ENCODE assay signal across 9 cellular contexts in the genomic region with DNA sequence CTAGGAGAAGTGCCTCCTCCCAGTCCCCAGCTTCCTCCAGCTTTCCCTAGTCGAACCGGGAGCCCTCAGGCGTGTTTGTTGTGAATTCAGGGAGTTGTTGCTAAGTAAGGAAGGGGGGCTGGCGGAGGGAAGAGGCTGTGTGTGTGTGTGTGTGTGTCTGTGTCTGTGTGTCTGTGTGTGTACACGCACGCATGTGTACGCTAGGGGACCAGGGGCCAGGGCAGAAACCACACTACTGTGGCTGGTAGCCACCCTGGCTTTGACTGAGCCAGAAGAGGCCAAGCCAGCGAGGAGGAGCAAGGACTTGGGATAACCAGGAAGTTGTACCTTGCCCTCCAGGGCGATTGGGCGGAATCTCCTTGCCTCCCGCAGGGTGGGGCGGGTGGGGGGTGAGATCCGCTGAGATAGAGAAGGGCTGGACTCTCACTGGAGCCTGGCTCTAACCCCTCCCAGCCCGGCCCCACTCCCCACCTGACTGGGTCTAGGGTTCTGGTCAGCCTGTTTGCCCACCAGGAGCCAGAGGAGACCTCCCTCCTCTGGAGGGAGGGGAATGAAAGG. TPM values are rescaled to one million over a fixed set of nuclear protein-coding genes. Genes with fewer than 3 reads are reported as not detected.
DNase-seq lines count a peak whose midpoint lies in the region; ATAC-seq and TF ChIP-seq lines count a peak whose summit lies in the region.
"Had no signal": no experiment of that assay in that cellular context is flagged by ENCODE, and none has a peak within 500 bp of the region (broad histone marks: within the 10 kb centered on the region; RNA-seq: fewer than 3 reads in every experiment).

No MANE protein-coding gene starts in this region.

- POLR2A ChIA-PET in activated CD8-positive, alpha-beta T cell treated with anti-CD3 and anti-CD28 coated beads, Interleukin-2, amount 10 ng/mL, durations not matched to agents 7 days and 5 days (lab: Charles Lee), result interaction anchor here (6.4 kb wide), 1 partner anchor 6 kb away, joined by 104 read pairs; a partner anchor contains a TSS

- H3K27ac ChIP-seq in CD4-positive, CD25-positive, alpha-beta regulatory T cell (ENCODE audit: insufficient read depth, low read length, poor library complexity, severe bottlenecking), result peak overlapping the region; percentile 100
- H3K27ac ChIP-seq: KMS-11 had no signal

- TF ChIP-seq RAD21 in Ishikawa (IDR thresholded peaks at IDR 0.05; ENCODE audit: low read depth), result no peak

- CTCF ChIA-PET in activated CD8-positive, alpha-beta T cell treated with anti-CD3 and anti-CD28 coated beads, Interleukin-2, amount 10 ng/mL, durations not matched to agents 7 days and 5 days (lab: Charles Lee), result no interaction called here

- H3K9me3 ChIP-seq in CD4-positive, CD25-positive, alpha-beta regulatory T cell (ENCODE audit: control insufficient read depth in 2 of 2, low read length in 2 of 2), result no peaks in the 10 kb centered on the region

- peaks cover 4% of the 10 kb centered on the region for H3K36me3 ChIP-seq in CD4-positive, CD25-positive, alpha-beta regulatory T cell (ENCODE audit: control insufficient read depth, insufficient read depth, low read length)

- peaks cover 0 to 84% (median 51%) of the 10 kb centered on the region in 4 donors for H3K4me1 Mint-ChIP-seq in CD4-positive, CD25-positive, alpha-beta regulatory T cell
- H3K4me1 Mint-ChIP-seq in activated CD8-positive, alpha-beta T cell treated with anti-CD3 and anti-CD28 coated beads, Interleukin-2, amount 10 ng/mL, durations not matched to agents 7 days and 5 days (ENCODE audit: low read depth), result peaks cover 86% of the 10 kb centered on the region
- H3K4me1 Mint-ChIP-seq in osteocyte (ENCODE audit: unreplicated experiment), result peaks cover 92% of the 10 kb centered on the region

- peak overlapping the region; percentile 92 to 99 (median 99) for H3K27ac Mint-ChIP-seq in CD4-positive, CD25-positive, alpha-beta regulatory T cell
- H3K27ac Mint-ChIP-seq in activated CD8-positive, alpha-beta T cell treated with anti-CD3 and anti-CD28 coated beads, Interleukin-2, amount 10 ng/mL, durations not matched to agents 7 days and 5 days, result peak overlapping the region; percentile 96
- peak overlapping the region; percentile 100 for H3K27ac Mint-ChIP-seq in osteocyte (ENCODE audit: unreplicated experiment)

- no peak for TF ChIP-seq CTCF in osteocyte (IDR thresholded peaks at IDR 0.05)

- peak in 1 of 3 donors; percentile 52 for DNase-seq in CD4-positive, CD25-positive, alpha-beta regulatory T cell
- DNase-seq in activated CD8-positive, alpha-beta T cell treated with anti-CD3 and anti-CD28 coated beads, Interleukin-2, amount 10 ng/mL, durations not matched to agents 7 days and 5 days, result peak; percentile 68
- DNase-seq in fibroblast of the conjunctiva (ENCODE audit: low read depth) (peak; percentile 94), osteocyte (ENCODE audit: extremely low spot score, unreplicated experiment) (peak; percentile 96), cerebellum (ENCODE audit: low spot score) (no peak)

- no peak for ATAC-seq in CD4-positive, CD25-positive, alpha-beta regulatory T cell (ENCODE audit: low read depth in 2 of 2)
- ATAC-seq in activated CD8-positive, alpha-beta T cell treated with anti-CD3 and anti-CD28 coated beads, Interleukin-2, amount 10 ng/mL, durations not matched to agents 7 days and 5 days, result peak; percentile 22
- no peak for ATAC-seq in GM19463 (IDR thresholded peaks at IDR 0.05; ENCODE audit: unreplicated experiment)
- no peak for ATAC-seq in HG02610 (IDR thresholded peaks at IDR 0.05; ENCODE audit: unreplicated experiment)

- TF ChIP-seq EP300 in Ishikawa (IDR thresholded peaks at IDR 0.05; ENCODE audit: borderline replicate concordance), result no peak

- H3K4me3 ChIP-seq in CD4-positive, CD25-positive, alpha-beta regulatory T cell (ENCODE audit: low read depth, low read length), result peak overlapping the region; percentile 37

- peak overlapping the region; percentile 87 to 89 (median 88) for H3K4me3 Mint-ChIP-seq in CD4-positive, CD25-positive, alpha-beta regulatory T cell
- H3K4me3 Mint-ChIP-seq in activated CD8-positive, alpha-beta T cell treated with anti-CD3 and anti-CD28 coated beads, Interleukin-2, amount 10 ng/mL, durations not matched to agents 7 days and 5 days, result peak overlapping the region; percentile 80
- H3K4me3 Mint-ChIP-seq in osteocyte (ENCODE audit: unreplicated experiment), result peak overlapping the region; percentile 75

- H3K27me3 ChIP-seq in CD4-positive, CD25-positive, alpha-beta regulatory T cell (ENCODE audit: control insufficient read depth, insufficient read depth, low read length), result no peaks in the 10 kb centered on the region

- H3K36me3 Mint-ChIP-seq in CD4-positive, CD25-positive, alpha-beta regulatory T cell, result peaks cover 21% of the 10 kb centered on the region
- peaks cover 43% of the 10 kb centered on the region for H3K36me3 Mint-ChIP-seq in activated CD8-positive, alpha-beta T cell treated with anti-CD3 and anti-CD28 coated beads, Interleukin-2, amount 10 ng/mL, durations not matched to agents 7 days and 5 days (ENCODE audit: low read depth)
- H3K36me3 Mint-ChIP-seq in osteocyte (ENCODE audit: unreplicated experiment), result peaks cover 2% of the 10 kb centered on the region

- no peaks in the 10 kb centered on the region for H3K9me3 Mint-ChIP-seq in CD4-positive, CD25-positive, alpha-beta regulatory T cell
- H3K9me3 Mint-ChIP-seq in activated CD8-positive, alpha-beta T cell treated with anti-CD3 and anti-CD28 coated beads, Interleukin-2, amount 10 ng/mL, durations not matched to agents 7 days and 5 days (ENCODE audit: insufficient read depth), result no peaks in the 10 kb centered on the region
- no peaks in the 10 kb centered on the region for H3K9me3 Mint-ChIP-seq in osteocyte (ENCODE audit: unreplicated experiment)

- H3K27me3 Mint-ChIP-seq in CD4-positive, CD25-positive, alpha-beta regulatory T cell, result no peaks in the 10 kb centered on the region
- no peaks in the 10 kb centered on the region for H3K27me3 Mint-ChIP-seq in activated CD8-positive, alpha-beta T cell treated with anti-CD3 and anti-CD28 coated beads, Interleukin-2, amount 10 ng/mL, durations not matched to agents 7 days and 5 days (ENCODE audit: low read depth)
- no peaks in the 10 kb centered on the region for H3K27me3 Mint-ChIP-seq in osteocyte (ENCODE audit: unreplicated experiment)

- H3K4me1 ChIP-seq in CD4-positive, CD25-positive, alpha-beta regulatory T cell (ENCODE audit: control insufficient read depth, insufficient read depth, low read length, poor library complexity, severe bottlenecking), result peaks cover 99% of the 10 kb centered on the region

TF ChIP-seq in Ishikawa, 13 proteins besides CTCF, POLR2A, EP300 and RAD21 (continues in another document):
- TF ChIP-seq, protein P1, sequence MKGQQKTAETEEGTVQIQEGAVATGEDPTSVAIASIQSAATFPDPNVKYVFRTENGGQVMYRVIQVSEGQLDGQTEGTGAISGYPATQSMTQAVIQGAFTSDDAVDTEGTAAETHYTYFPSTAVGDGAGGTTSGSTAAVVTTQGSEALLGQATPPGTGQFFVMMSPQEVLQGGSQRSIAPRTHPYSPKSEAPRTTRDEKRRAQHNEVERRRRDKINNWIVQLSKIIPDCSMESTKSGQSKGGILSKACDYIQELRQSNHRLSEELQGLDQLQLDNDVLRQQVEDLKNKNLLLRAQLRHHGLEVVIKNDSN (IDR thresholded peaks at IDR 0.05), result no peak
- TF ChIP-seq, protein P2, sequence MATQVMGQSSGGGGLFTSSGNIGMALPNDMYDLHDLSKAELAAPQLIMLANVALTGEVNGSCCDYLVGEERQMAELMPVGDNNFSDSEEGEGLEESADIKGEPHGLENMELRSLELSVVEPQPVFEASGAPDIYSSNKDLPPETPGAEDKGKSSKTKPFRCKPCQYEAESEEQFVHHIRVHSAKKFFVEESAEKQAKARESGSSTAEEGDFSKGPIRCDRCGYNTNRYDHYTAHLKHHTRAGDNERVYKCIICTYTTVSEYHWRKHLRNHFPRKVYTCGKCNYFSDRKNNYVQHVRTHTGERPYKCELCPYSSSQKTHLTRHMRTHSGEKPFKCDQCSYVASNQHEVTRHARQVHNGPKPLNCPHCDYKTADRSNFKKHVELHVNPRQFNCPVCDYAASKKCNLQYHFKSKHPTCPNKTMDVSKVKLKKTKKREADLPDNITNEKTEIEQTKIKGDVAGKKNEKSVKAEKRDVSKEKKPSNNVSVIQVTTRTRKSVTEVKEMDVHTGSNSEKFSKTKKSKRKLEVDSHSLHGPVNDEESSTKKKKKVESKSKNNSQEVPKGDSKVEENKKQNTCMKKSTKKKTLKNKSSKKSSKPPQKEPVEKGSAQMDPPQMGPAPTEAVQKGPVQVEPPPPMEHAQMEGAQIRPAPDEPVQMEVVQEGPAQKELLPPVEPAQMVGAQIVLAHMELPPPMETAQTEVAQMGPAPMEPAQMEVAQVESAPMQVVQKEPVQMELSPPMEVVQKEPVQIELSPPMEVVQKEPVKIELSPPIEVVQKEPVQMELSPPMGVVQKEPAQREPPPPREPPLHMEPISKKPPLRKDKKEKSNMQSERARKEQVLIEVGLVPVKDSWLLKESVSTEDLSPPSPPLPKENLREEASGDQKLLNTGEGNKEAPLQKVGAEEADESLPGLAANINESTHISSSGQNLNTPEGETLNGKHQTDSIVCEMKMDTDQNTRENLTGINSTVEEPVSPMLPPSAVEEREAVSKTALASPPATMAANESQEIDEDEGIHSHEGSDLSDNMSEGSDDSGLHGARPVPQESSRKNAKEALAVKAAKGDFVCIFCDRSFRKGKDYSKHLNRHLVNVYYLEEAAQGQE (IDR thresholded peaks at IDR 0.05; ENCODE audit: low read depth), result no peak

RNA-seq across cellular contexts. Expression of a gene that starts 7.5 kb away (rescaled TPM):
- total RNA-seq in CD4-positive, CD25-positive, alpha-beta regulatory T cell, result 229 TPM
- 1 to 10 TPM; 2.1 to 4.1 (median 3.1) TPM for polyA plus RNA-seq in CD4-positive, CD25-positive, alpha-beta regulatory T cell
- total RNA-seq in activated CD8-positive, alpha-beta T cell treated with anti-CD3 and anti-CD28 coated beads, Interleukin-2, amount 10 ng/mL, durations not matched to agents 7 days and 5 days, result 10 to 100 TPM; 70.0 to 70.6 TPM
- total RNA-seq in osteocyte (115 and 122 TPM in 2 replicates), cerebellum (7.9 TPM)

RNA-seq across cellular contexts. Expression of a gene that starts 34.5 kb away (rescaled TPM):
- 4.8 TPM for total RNA-seq in CD4-positive, CD25-positive, alpha-beta regulatory T cell
- polyA plus RNA-seq in CD4-positive, CD25-positive, alpha-beta regulatory T cell, result 10 to 100 TPM in 1 of 4 donors, 1 to 10 TPM in 3; 3.3 to 10.7 (median 6.0) TPM
- under 1 TPM; 0.08 to 0.18 TPM for total RNA-seq in activated CD8-positive, alpha-beta T cell treated with anti-CD3 and anti-CD28 coated beads, Interleukin-2, amount 10 ng/mL, durations not matched to agents 7 days and 5 days
- total RNA-seq in osteocyte (not detected in 2 replicates), cerebellum (not detected)

RNA-seq across cellular contexts. Expression of a gene that starts 37.9 kb away (rescaled TPM):
- total RNA-seq in CD4-positive, CD25-positive, alpha-beta regulatory T cell, result not detected
- polyA plus RNA-seq in CD4-positive, CD25-positive, alpha-beta regulatory T cell, result under 1 TPM; 0.19 to 0.42 (median 0.23) TPM
- not detected for total RNA-seq in activated CD8-positive, alpha-beta T cell treated with anti-CD3 and anti-CD28 coated beads, Interleukin-2, amount 10 ng/mL, durations not matched to agents 7 days and 5 days
- total RNA-seq in osteocyte, result 0.42 and 0.86 TPM in 2 replicates
- total RNA-seq in cerebellum, result not detected

RNA-seq across cellular contexts. Expression of a gene that starts 53.4 kb away (rescaled TPM):
- total RNA-seq in CD4-positive, CD25-positive, alpha-beta regulatory T cell, result not detected
- not detected for polyA plus RNA-seq in CD4-positive, CD25-positive, alpha-beta regulatory T cell
- not detected for total RNA-seq in activated CD8-positive, alpha-beta T cell treated with anti-CD3 and anti-CD28 coated beads, Interleukin-2, amount 10 ng/mL, durations not matched to agents 7 days and 5 days
- total RNA-seq in osteocyte (not detected in 2 replicates), cerebellum (not detected)
